In genomic region chr12:26017484-26018211, GRCh38 we compare ENCODE assay signal across 8 cellular contexts. TPM values are rescaled to one million over a fixed set of nuclear protein-coding genes. Genes with fewer than 3 reads are reported as not detected.
A peak's percentile ranks its signal among the peaks of the same experiment; 100 is the strongest.
DNase-seq lines count a peak whose midpoint lies in the region; ATAC-seq and TF ChIP-seq lines count a peak whose summit lies in the region.

No MANE protein-coding gene starts in this region.

- H3K9me3 ChIP-seq in gastroesophageal sphincter (no peaks in the 10 kb centered on the region), skeletal muscle tissue (ENCODE audit: control insufficient read depth in 3 of 3, low read length in 3 of 3) (no peaks in the 10 kb centered on the region)

- TF ChIP-seq POLR2A in gastroesophageal sphincter (IDR thresholded peaks at IDR 0.05): no peak

- H3K36me3 ChIP-seq in gastroesophageal sphincter (no peaks in the 10 kb centered on the region), skeletal muscle tissue (ENCODE audit: control insufficient read depth in 3 of 3, insufficient read depth in 3 of 3, low read length in 3 of 3) (no peaks in the 10 kb centered on the region)

- peaks cover 4 to 55% (median 4%) of the 10 kb centered on the region in 3 donors for H3K4me1 ChIP-seq in gastroesophageal sphincter
- H3K4me1 ChIP-seq in skeletal muscle tissue (ENCODE audit: control insufficient read depth in 3 of 3, insufficient read depth in 3 of 3, low read length in 3 of 3): peaks cover 9 to 10% (median 10%) of the 10 kb centered on the region in 3 donors

- 68 to 92% methylated on average over 2 to 4 of the region's 4 CpGs for WGBS in gastroesophageal sphincter (ENCODE audit: low coverage in 1 of 2), 2 donors

- no peak overlapping the region for H3K4me3 ChIP-seq in gastroesophageal sphincter
- peak overlapping the region in 2 of 3 donors; percentile 28 to 37 for H3K4me3 ChIP-seq in skeletal muscle tissue (ENCODE audit: low read length in 3 of 3)

- no peaks in the 10 kb centered on the region for H3K27me3 ChIP-seq in gastroesophageal sphincter
- no peaks in the 10 kb centered on the region for H3K27me3 ChIP-seq in skeletal muscle tissue (ENCODE audit: control insufficient read depth in 3 of 3, insufficient read depth in 3 of 3, low read length in 3 of 3)

- DNase-seq in AML-193 (lab: John Stamatoyannopoulos, UW) (peak; percentile 6), GM20000 (ENCODE audit: low spot score) (peak; percentile 19), SK-N-DZ (ENCODE audit: low spot score) (peak; percentile 59), NCI-H2227 (lab: John Stamatoyannopoulos, UW; ENCODE audit: unreplicated experiment) (no peak)

- TF ChIP-seq EP300 in gastroesophageal sphincter (IDR thresholded peaks at IDR 0.05): no peak

- peak overlapping the region in 1 of 4 donors; percentile 26 for H3K27ac ChIP-seq in gastroesophageal sphincter
- no peak overlapping the region for H3K27ac ChIP-seq in skeletal muscle tissue (ENCODE audit: low read depth, low read length)

- TF ChIP-seq CTCF in GM20000 (IDR thresholded peaks at IDR 0.05; ENCODE audit: extremely low read depth, missing control alignments): peak; percentile 52
- TF ChIP-seq CTCF in gastroesophageal sphincter (IDR thresholded peaks at IDR 0.05): peak; percentile 36 to 70 (median 40)

- H3K9ac ChIP-seq in skeletal muscle tissue (ENCODE audit: low read depth in 1 of 3, low read length in 3 of 3): peak overlapping the region in 1 of 3 donors; percentile 58

- ATAC-seq in gastroesophageal sphincter (no peak), HG02938 (IDR thresholded peaks at IDR 0.05; ENCODE audit: unreplicated experiment) (no peak), GM21423 (IDR thresholded peaks at IDR 0.05; ENCODE audit: unreplicated experiment) (no peak)

RNA-seq across cellular contexts. Expression of gene RASSF8, which starts 59.2 kb away (rescaled TPM):
- polyA plus RNA-seq in SK-N-DZ (2014; cell fraction: cytosol; rRNA removed): 10.1 and 14.5 TPM in 2 replicates
- 5.5 and 6.0 TPM in 2 replicates for polyA plus RNA-seq in SK-N-DZ (2014; cell fraction: nucleus; rRNA removed)
- total RNA-seq in gastroesophageal sphincter (100 to 1,000 TPM in 2 of 4 donors, 10 to 100 TPM in 2; 93.2 to 127 (median 111) TPM), skeletal muscle tissue (29.7 TPM)

Comparison
In these comparisons a context has a peak if more than half of its experiments do, and no peak if none do; other contexts are left out.
1. H3K4me3 ChIP-seq: peak in skeletal muscle tissue (2 of 3); none in gastroesophageal sphincter (0 of 2).